ENCODE assay signal across 2 cellular contexts in the genomic region with DNA sequence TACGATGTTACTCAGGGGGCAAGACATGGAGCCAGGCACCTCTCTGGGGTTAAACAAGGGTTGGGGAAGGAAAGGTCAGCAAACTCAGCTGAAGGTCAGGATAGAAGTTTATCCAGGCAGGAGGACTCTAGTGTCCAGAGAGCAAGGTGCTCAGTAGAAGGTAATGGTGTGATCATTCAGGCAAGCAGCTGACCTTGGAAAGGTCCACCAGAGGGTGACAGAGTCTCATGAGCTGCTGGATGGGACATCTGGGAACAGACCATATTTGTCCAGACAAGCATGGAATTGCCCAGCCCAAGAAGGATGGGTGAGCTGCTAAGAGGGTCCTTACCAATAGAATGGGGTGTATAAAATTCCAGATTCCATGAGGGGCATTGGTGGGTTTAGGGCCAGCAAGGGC.
TF ChIP-seq lines count a peak whose summit lies in the region.

No MANE protein-coding gene starts in this region.

TF ChIP-seq in SK-N-SH, 30 proteins besides CTCF, POLR2A, EP300 and RAD21 (continued from another document):
- TF ChIP-seq SMC3 (IDR thresholded peaks at IDR 0.05; ENCODE audit: low read depth, low read length) (no peak), GABPA (IDR thresholded peaks at IDR 0.05; ENCODE audit: low read depth) (no peak), NRF1 (IDR thresholded peaks at IDR 0.05; ENCODE audit: low read depth, low read length) (no peak), ELF1 (IDR thresholded peaks at IDR 0.05) (no peak), RFX5 (IDR thresholded peaks at IDR 0.05; ENCODE audit: low read length) (no peak), GATA2 (CRISPR knock-in tag; IDR thresholded peaks at IDR 0.05) (no peak), YY1 (IDR thresholded peaks at IDR 0.05; ENCODE audit: low read depth) (no peak), RXRA (IDR thresholded peaks at IDR 0.05; ENCODE audit: borderline replicate concordance, low read depth) (no peak), FOXJ3 (CRISPR knock-in tag; IDR thresholded peaks at IDR 0.05) (no peak), NFIC (IDR thresholded peaks at IDR 0.05; ENCODE audit: borderline replicate concordance) (no peak)
- TF ChIP-seq, protein P1, sequence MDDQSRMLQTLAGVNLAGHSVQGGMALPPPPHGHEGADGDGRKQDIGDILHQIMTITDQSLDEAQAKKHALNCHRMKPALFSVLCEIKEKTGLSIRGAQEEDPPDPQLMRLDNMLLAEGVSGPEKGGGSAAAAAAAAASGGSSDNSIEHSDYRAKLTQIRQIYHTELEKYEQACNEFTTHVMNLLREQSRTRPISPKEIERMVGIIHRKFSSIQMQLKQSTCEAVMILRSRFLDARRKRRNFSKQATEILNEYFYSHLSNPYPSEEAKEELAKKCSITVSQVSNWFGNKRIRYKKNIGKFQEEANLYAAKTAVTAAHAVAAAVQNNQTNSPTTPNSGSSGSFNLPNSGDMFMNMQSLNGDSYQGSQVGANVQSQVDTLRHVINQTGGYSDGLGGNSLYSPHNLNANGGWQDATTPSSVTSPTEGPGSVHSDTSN (IDR thresholded peaks at IDR 0.05) = no peak
- TF ChIP-seq, protein P2, sequence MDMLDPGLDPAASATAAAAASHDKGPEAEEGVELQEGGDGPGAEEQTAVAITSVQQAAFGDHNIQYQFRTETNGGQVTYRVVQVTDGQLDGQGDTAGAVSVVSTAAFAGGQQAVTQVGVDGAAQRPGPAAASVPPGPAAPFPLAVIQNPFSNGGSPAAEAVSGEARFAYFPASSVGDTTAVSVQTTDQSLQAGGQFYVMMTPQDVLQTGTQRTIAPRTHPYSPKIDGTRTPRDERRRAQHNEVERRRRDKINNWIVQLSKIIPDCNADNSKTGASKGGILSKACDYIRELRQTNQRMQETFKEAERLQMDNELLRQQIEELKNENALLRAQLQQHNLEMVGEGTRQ (IDR thresholded peaks at IDR 0.05; ENCODE audit: borderline replicate concordance, low read depth, low read length) = no peak
- TF ChIP-seq, protein P3, sequence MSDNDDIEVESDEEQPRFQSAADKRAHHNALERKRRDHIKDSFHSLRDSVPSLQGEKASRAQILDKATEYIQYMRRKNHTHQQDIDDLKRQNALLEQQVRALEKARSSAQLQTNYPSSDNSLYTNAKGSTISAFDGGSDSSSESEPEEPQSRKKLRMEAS (IDR thresholded peaks at IDR 0.05; ENCODE audit: low read depth) = no peak
- TF ChIP-seq, protein P4, sequence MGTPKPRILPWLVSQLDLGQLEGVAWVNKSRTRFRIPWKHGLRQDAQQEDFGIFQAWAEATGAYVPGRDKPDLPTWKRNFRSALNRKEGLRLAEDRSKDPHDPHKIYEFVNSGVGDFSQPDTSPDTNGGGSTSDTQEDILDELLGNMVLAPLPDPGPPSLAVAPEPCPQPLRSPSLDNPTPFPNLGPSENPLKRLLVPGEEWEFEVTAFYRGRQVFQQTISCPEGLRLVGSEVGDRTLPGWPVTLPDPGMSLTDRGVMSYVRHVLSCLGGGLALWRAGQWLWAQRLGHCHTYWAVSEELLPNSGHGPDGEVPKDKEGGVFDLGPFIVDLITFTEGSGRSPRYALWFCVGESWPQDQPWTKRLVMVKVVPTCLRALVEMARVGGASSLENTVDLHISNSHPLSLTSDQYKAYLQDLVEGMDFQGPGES (IDR thresholded peaks at IDR 0.05; ENCODE audit: low read depth, low read length) = no peak
- TF ChIP-seq, protein P5, sequence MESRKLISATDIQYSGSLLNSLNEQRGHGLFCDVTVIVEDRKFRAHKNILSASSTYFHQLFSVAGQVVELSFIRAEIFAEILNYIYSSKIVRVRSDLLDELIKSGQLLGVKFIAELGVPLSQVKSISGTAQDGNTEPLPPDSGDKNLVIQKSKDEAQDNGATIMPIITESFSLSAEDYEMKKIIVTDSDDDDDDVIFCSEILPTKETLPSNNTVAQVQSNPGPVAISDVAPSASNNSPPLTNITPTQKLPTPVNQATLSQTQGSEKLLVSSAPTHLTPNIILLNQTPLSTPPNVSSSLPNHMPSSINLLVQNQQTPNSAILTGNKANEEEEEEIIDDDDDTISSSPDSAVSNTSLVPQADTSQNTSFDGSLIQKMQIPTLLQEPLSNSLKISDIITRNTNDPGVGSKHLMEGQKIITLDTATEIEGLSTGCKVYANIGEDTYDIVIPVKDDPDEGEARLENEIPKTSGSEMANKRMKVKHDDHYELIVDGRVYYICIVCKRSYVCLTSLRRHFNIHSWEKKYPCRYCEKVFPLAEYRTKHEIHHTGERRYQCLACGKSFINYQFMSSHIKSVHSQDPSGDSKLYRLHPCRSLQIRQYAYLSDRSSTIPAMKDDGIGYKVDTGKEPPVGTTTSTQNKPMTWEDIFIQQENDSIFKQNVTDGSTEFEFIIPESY (IDR thresholded peaks at IDR 0.05; ENCODE audit: borderline replicate concordance, low read depth) = no peak
TF ChIP-seq in SK-N-SH: peak in this region for 0.

TF ChIP-seq in SK-N-SH treated with all-trans-retinoic acid at 6 μM for 48 hours, 23 proteins besides CTCF, POLR2A, EP300 and RAD21 (continued from another document):
- TF ChIP-seq, protein P6, sequence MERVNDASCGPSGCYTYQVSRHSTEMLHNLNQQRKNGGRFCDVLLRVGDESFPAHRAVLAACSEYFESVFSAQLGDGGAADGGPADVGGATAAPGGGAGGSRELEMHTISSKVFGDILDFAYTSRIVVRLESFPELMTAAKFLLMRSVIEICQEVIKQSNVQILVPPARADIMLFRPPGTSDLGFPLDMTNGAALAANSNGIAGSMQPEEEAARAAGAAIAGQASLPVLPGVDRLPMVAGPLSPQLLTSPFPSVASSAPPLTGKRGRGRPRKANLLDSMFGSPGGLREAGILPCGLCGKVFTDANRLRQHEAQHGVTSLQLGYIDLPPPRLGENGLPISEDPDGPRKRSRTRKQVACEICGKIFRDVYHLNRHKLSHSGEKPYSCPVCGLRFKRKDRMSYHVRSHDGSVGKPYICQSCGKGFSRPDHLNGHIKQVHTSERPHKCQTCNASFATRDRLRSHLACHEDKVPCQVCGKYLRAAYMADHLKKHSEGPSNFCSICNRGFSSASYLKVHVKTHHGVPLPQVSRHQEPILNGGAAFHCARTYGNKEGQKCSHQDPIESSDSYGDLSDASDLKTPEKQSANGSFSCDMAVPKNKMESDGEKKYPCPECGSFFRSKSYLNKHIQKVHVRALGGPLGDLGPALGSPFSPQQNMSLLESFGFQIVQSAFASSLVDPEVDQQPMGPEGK (CRISPR knock-in tag; IDR thresholded peaks at IDR 0.05; ENCODE audit: borderline replicate concordance) = no peak
- TF ChIP-seq ZFP30 (CRISPR knock-in tag; IDR thresholded peaks at IDR 0.05) (no peak), ISL1 (CRISPR knock-in tag; IDR thresholded peaks at IDR 0.05) (no peak), GLIS3 (CRISPR knock-in tag; IDR thresholded peaks at IDR 0.05) (no peak)
